ENCODE assay signal across 1 cellular context in genomic region chr17:41692722-41693521, GRCh38.
A peak's percentile ranks its signal among the peaks of the same experiment; 100 is the strongest.
TF ChIP-seq lines count a peak whose summit lies in the region.

No MANE protein-coding gene starts in this region.

TF ChIP-seq in K562, 482 proteins besides CTCF, POLR2A, EP300 and RAD21 (continued from another document and continues in another):
- 0 out of 4 replicates have a peak, but pooled peaks of 1 of the 2 experiments have one; percentile 3 for TF ChIP-seq ZNF318 (IDR thresholded peaks at IDR 0.05; ENCODE audit: borderline replicate concordance in 1 of 2, low read depth in 1 of 2)
- no peak for TF ChIP-seq LEF1 (IDR thresholded peaks at IDR 0.05)
- TF ChIP-seq PML (IDR thresholded peaks at IDR 0.05; ENCODE audit: low read length), result no peak
- no peak for TF ChIP-seq RBM17 (IDR thresholded peaks at IDR 0.05; ENCODE audit: borderline replicate concordance, low read depth, low read length)
- TF ChIP-seq ZNF3 (CRISPR knock-in tag; IDR thresholded peaks at IDR 0.05), result peak; percentile 53; the same call in 1 of the 2 replicates
- TF ChIP-seq NR1H2 (CRISPR knock-in tag; IDR thresholded peaks at IDR 0.05), result no peak
- peak; percentile 80 for TF ChIP-seq POLR2B (IDR thresholded peaks at IDR 0.05; ENCODE audit: low read depth, partially characterized antibody)
- TF ChIP-seq RHOXF2B (CRISPR knock-in tag; conservative IDR thresholded peaks at IDR 0.05), result peak; percentile 93
- no peak for TF ChIP-seq HNRNPH1 (optimal IDR thresholded peaks at IDR 0.05; ENCODE audit: low read depth, low read length)
- 0 out of 2 replicates have a peak, but pooled peaks have one; percentile 17 for TF ChIP-seq CHD2 (IDR thresholded peaks at IDR 0.05; ENCODE audit: low read depth, low read length)
- TF ChIP-seq CUX1 (CRISPR knock-in tag; IDR thresholded peaks at IDR 0.05), result no peak
- TF ChIP-seq SP2 (IDR thresholded peaks at IDR 0.05; ENCODE audit: extremely low read depth, low read depth, low read length, poor library complexity, severe bottlenecking), result no peak
- no peak for TF ChIP-seq NCOA1 (IDR thresholded peaks at IDR 0.05; ENCODE audit: low read depth)
- no peak for TF ChIP-seq ZNF512 (tag; IDR thresholded peaks at IDR 0.05)
- no peak for TF ChIP-seq HCFC1 (IDR thresholded peaks at IDR 0.05; ENCODE audit: low read depth, low read length)
- peak; percentile 65; the same call in 1 of the 2 replicates for TF ChIP-seq ZFPM2 (CRISPR knock-in tag; IDR thresholded peaks at IDR 0.05)
- no peak for TF ChIP-seq ZNF280A (IDR thresholded peaks at IDR 0.05; ENCODE audit: low read depth, partially characterized antibody)
- TF ChIP-seq SREBF1 (IDR thresholded peaks at IDR 0.05; ENCODE audit: borderline replicate concordance, low read depth, low read length), result no peak
- TF ChIP-seq GATA2 (CRISPR knock-in tag; IDR thresholded peaks at IDR 0.05), result no peak
- no peak for TF ChIP-seq NFIX (CRISPR knock-in tag; IDR thresholded peaks at IDR 0.05; ENCODE audit: low read depth)
- peak; percentile 56; the same call in 1 of the 2 replicates for TF ChIP-seq RBFOX2 (IDR thresholded peaks at IDR 0.05; ENCODE audit: low read depth, low read length)
- no peak for TF ChIP-seq HNRNPL (IDR thresholded peaks at IDR 0.05; ENCODE audit: low read depth, low read length)
- no peak for TF ChIP-seq CTBP1 (IDR thresholded peaks at IDR 0.05; ENCODE audit: borderline replicate concordance)
- 0 out of 2 replicates have a peak, but pooled peaks have one; percentile 9 for TF ChIP-seq ZNF436 (CRISPR knock-in tag; IDR thresholded peaks at IDR 0.05)
- TF ChIP-seq ELF2 (CRISPR knock-in tag; IDR thresholded peaks at IDR 0.05), result peak; percentile 58; the same call in 1 of the 2 replicates
- TF ChIP-seq HOXB6 (CRISPR knock-in tag; IDR thresholded peaks at IDR 0.05; ENCODE audit: borderline replicate concordance), result peak; percentile 4; the same call in 1 of the 2 replicates
- TF ChIP-seq ZBTB26 (CRISPR knock-in tag; IDR thresholded peaks at IDR 0.05), result 0 out of 2 replicates have a peak, but pooled peaks have one; percentile 11
